In the genomic region with DNA sequence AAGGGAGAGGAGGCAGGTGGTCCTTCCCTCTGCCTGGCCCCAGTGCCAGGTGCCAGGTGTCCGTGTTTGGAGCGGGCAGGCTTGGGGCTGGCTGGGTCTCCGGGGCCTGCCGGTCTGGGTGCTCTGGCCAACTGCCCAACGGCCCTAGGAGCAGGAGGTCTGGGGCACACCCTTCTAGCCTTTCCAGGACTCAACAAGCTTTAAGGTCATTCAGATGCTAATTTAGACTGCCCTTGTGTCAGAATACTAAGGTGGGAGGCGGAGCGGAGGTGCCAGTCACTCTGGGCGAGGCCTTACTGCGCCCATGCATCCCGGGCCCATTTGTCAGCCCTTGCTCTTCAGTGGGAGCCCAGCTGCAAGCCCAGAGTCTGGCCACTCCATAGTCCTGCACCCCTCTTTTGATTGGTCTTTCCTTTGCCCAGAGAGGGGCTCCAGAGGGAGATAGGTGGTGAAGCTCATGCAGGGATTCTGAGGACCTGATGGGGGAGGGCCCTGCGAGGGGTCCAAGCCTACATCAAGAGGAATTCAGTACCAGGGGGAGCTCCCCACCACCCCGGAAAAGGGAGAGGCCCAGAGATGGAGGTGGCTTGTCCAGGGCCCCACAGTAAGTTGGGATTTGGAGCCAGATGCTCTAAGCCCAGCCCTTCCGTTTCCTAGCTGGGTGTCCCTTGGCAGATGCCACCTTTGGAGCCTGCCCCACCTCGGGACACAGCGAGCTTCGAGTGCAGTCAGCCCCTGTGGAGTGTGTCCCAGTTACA, we compare ENCODE assay signal across 13 cellular contexts. TPM values are rescaled to one million over a fixed set of nuclear protein-coding genes. Genes with fewer than 3 reads are reported as not detected.
A peak's percentile ranks its signal among the peaks of the same experiment; 100 is the strongest.
DNase-seq lines count a peak whose midpoint lies in the region; ATAC-seq and TF ChIP-seq lines count a peak whose summit lies in the region.
"Had no signal": no experiment of that assay in that cellular context is flagged by ENCODE, and none has a peak within 500 bp of the region (broad histone marks: within the 10 kb centered on the region; RNA-seq: fewer than 3 reads in every experiment).

No MANE protein-coding gene starts in this region.

- POLR2A ChIA-PET in activated CD4-positive, alpha-beta T cell treated with anti-CD3 and anti-CD28 coated beads for 36 hours (lab: Charles Lee) = no interaction called here
- POLR2A ChIA-PET in WTC11 (lab: Charles Lee) = interaction anchor here (0.5 to 1.7 kb wide), 4 partner anchors 17 to 60 kb away, joined by 3 to 4 read pairs (median 4); no protein-coding TSS in a partner anchor

- H3K27me3 Mint-ChIP-seq in activated CD4-positive, alpha-beta T cell treated with anti-CD3 and anti-CD28 coated beads for 36 hours = no peaks in the 10 kb centered on the region
- H3K27me3 Mint-ChIP-seq in WTC11 (ENCODE audit: low read depth) = peaks cover 26% of the 10 kb centered on the region
- H3K27me3 Mint-ChIP-seq in stimulated activated memory B cell treated with anti-CD40 and anti-IgM and Interleukin-4, amounts not matched to agents 10 μg/mL and 1 μg/mL and 100 μg/mL, for 72 hours = no peaks in the 10 kb centered on the region
- peaks cover 9% of the 10 kb centered on the region for H3K27me3 Mint-ChIP-seq in mesothelial cell of epicardium (ENCODE audit: low read depth)
- H3K27me3 Mint-ChIP-seq: activated CD4-positive, alpha-beta T cell treated with anti-CD3 and anti-CD28 coated beads, Interleukin-2, amount 10 ng/mL, durations not matched to agents 7 days and 5 days; naive B cell had no signal

- peaks cover 26% of the 10 kb centered on the region for H3K4me1 Mint-ChIP-seq in activated CD4-positive, alpha-beta T cell treated with anti-CD3 and anti-CD28 coated beads for 36 hours
- peaks cover 32% of the 10 kb centered on the region for H3K4me1 Mint-ChIP-seq in WTC11
- H3K4me1 Mint-ChIP-seq in stimulated activated memory B cell treated with anti-CD40 and anti-IgM and Interleukin-4, amounts not matched to agents 10 μg/mL and 1 μg/mL and 100 μg/mL, for 72 hours = peaks cover 84% of the 10 kb centered on the region
- H3K4me1 Mint-ChIP-seq in mesothelial cell of epicardium = peaks cover 13% of the 10 kb centered on the region

- no peaks in the 10 kb centered on the region for H3K9me3 ChIP-seq in iPS-18c (ENCODE audit: control insufficient read depth, insufficient read depth, low read length)

- peak overlapping the region; percentile 34 for H3K4me3 ChIP-seq in iPS-18c (ENCODE audit: insufficient read depth, low read depth, low read length)

- DNase-seq in activated CD4-positive, alpha-beta T cell treated with anti-CD3 and anti-CD28 coated beads for 36 hours = peak; percentile 5
- no peak for DNase-seq in activated CD4-positive, alpha-beta T cell treated with anti-CD3 and anti-CD28 coated beads for 1 hour
- peak; percentile 51 for DNase-seq in WTC11 (ENCODE audit: low spot score)
- DNase-seq in mesothelial cell of epicardium (ENCODE audit: low spot score in 2 of 2, unreplicated experiment in 2 of 2) = no peak
- DNase-seq: activated CD4-positive, alpha-beta T cell treated with anti-CD3 and anti-CD28 coated beads, Interleukin-2, amount 10 ng/mL, durations not matched to agents 7 days and 5 days; EL; hippocampal formation; naive B cell had no signal

- H3K4me3 Mint-ChIP-seq in activated CD4-positive, alpha-beta T cell treated with anti-CD3 and anti-CD28 coated beads for 36 hours = no peak overlapping the region
- peak overlapping the region; percentile 56 for H3K4me3 Mint-ChIP-seq in WTC11
- no peak overlapping the region for H3K4me3 Mint-ChIP-seq in stimulated activated memory B cell treated with anti-CD40 and anti-IgM and Interleukin-4, amounts not matched to agents 10 μg/mL and 1 μg/mL and 100 μg/mL, for 72 hours
- H3K4me3 Mint-ChIP-seq in mesothelial cell of epicardium = no peak overlapping the region
- H3K4me3 Mint-ChIP-seq: activated CD4-positive, alpha-beta T cell treated with anti-CD3 and anti-CD28 coated beads, Interleukin-2, amount 10 ng/mL, durations not matched to agents 7 days and 5 days had no signal

- H3K27ac Mint-ChIP-seq in activated CD4-positive, alpha-beta T cell treated with anti-CD3 and anti-CD28 coated beads for 36 hours = no peak overlapping the region
- H3K27ac Mint-ChIP-seq in WTC11 (no peak overlapping the region), mesothelial cell of epicardium (no peak overlapping the region)
- peak overlapping the region; percentile 71 for H3K27ac Mint-ChIP-seq in stimulated activated memory B cell treated with anti-CD40 and anti-IgM and Interleukin-4, amounts not matched to agents 10 μg/mL and 1 μg/mL and 100 μg/mL, for 72 hours
- H3K27ac Mint-ChIP-seq: activated CD4-positive, alpha-beta T cell treated with anti-CD3 and anti-CD28 coated beads, Interleukin-2, amount 10 ng/mL, durations not matched to agents 7 days and 5 days had no signal

- intact Hi-C loops in activated CD4-positive, alpha-beta T cell treated with anti-CD3 and anti-CD28 coated beads for 36 hours (cut with DNase I, micrococcal nuclease) = no loop called here

- TF ChIP-seq CTCF in WTC11 (IDR thresholded peaks at IDR 0.05) (no peak), mesothelial cell of epicardium (IDR thresholded peaks at IDR 0.05; ENCODE audit: unreplicated experiment) (no peak)

- CTCF ChIA-PET in activated CD4-positive, alpha-beta T cell treated with anti-CD3 and anti-CD28 coated beads for 36 hours (lab: Charles Lee) = no interaction called here
- CTCF ChIA-PET in WTC11 (lab: Charles Lee) = interaction anchor here (0.5 to 2.6 kb wide), 14 partner anchors 8 to 285 kb away, joined by 3 to 15 read pairs (median 5); a partner anchor contains a TSS

- H3K9me3 Mint-ChIP-seq in activated CD4-positive, alpha-beta T cell treated with anti-CD3 and anti-CD28 coated beads for 36 hours (ENCODE audit: low read depth) = no peaks in the 10 kb centered on the region
- H3K9me3 Mint-ChIP-seq in WTC11 = no peaks in the 10 kb centered on the region
- H3K9me3 Mint-ChIP-seq in stimulated activated memory B cell treated with anti-CD40 and anti-IgM and Interleukin-4, amounts not matched to agents 10 μg/mL and 1 μg/mL and 100 μg/mL, for 72 hours = peaks cover 3% of the 10 kb centered on the region
- no peaks in the 10 kb centered on the region for H3K9me3 Mint-ChIP-seq in mesothelial cell of epicardium
- H3K9me3 Mint-ChIP-seq: activated CD4-positive, alpha-beta T cell treated with anti-CD3 and anti-CD28 coated beads, Interleukin-2, amount 10 ng/mL, durations not matched to agents 7 days and 5 days; activated naive CD4-positive, alpha-beta T cell treated with anti-CD3 and anti-CD28 coated beads, Interleukin-2, amount 50 U/mL, for 72 hours had no signal

- peaks cover 11% of the 10 kb centered on the region for H3K36me3 Mint-ChIP-seq in activated CD4-positive, alpha-beta T cell treated with anti-CD3 and anti-CD28 coated beads for 36 hours (ENCODE audit: low read depth)
- H3K36me3 Mint-ChIP-seq in WTC11 (peaks cover 11% of the 10 kb centered on the region), mesothelial cell of epicardium (peaks cover 2% of the 10 kb centered on the region)
- H3K36me3 Mint-ChIP-seq in stimulated activated memory B cell treated with anti-CD40 and anti-IgM and Interleukin-4, amounts not matched to agents 10 μg/mL and 1 μg/mL and 100 μg/mL, for 72 hours = peaks cover 34% of the 10 kb centered on the region

- no peak for ATAC-seq in activated CD4-positive, alpha-beta T cell treated with anti-CD3 and anti-CD28 coated beads for 36 hours
- ATAC-seq in WTC11 (peak; percentile 78), HG03175 (IDR thresholded peaks at IDR 0.05; ENCODE audit: unreplicated experiment) (no peak), GM19395 (IDR thresholded peaks at IDR 0.05; ENCODE audit: unreplicated experiment) (no peak)
- ATAC-seq in stimulated activated memory B cell treated with anti-CD40 and anti-IgM and Interleukin-4, amounts not matched to agents 10 μg/mL and 1 μg/mL and 100 μg/mL, for 72 hours = no peak
- ATAC-seq: activated naive CD4-positive, alpha-beta T cell treated with anti-CD3 and anti-CD28 coated beads, Interleukin-2, amount 50 U/mL, for 72 hours had no signal

TF ChIP-seq in WTC11, 78 proteins besides CTCF, POLR2A, EP300 and RAD21 (continues in another document):
- TF ChIP-seq, protein P1, sequence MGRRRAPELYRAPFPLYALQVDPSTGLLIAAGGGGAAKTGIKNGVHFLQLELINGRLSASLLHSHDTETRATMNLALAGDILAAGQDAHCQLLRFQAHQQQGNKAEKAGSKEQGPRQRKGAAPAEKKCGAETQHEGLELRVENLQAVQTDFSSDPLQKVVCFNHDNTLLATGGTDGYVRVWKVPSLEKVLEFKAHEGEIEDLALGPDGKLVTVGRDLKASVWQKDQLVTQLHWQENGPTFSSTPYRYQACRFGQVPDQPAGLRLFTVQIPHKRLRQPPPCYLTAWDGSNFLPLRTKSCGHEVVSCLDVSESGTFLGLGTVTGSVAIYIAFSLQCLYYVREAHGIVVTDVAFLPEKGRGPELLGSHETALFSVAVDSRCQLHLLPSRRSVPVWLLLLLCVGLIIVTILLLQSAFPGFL (CRISPR knock-in tag; IDR thresholded peaks at IDR 0.05; ENCODE audit: borderline replicate concordance) = no peak
- TF ChIP-seq MYBL2 (CRISPR knock-in tag; IDR thresholded peaks at IDR 0.05) = peak; percentile 34; the same call in 1 of the 2 replicates
- TF ChIP-seq MXD4 (CRISPR knock-in tag; IDR thresholded peaks at IDR 0.05; ENCODE audit: borderline replicate concordance) = no peak
- TF ChIP-seq, protein P2, sequence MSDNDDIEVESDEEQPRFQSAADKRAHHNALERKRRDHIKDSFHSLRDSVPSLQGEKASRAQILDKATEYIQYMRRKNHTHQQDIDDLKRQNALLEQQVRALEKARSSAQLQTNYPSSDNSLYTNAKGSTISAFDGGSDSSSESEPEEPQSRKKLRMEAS (CRISPR knock-in tag; IDR thresholded peaks at IDR 0.05) = 0 out of 2 replicates have a peak, but pooled peaks have one; percentile 27
- 0 out of 2 replicates have a peak, but pooled peaks have one; percentile 40 for TF ChIP-seq TEAD1 (CRISPR knock-in tag; IDR thresholded peaks at IDR 0.05)

RNA-seq across cellular contexts. Expression of a gene that starts 1.3 kb away (rescaled TPM):
- total RNA-seq in activated CD4-positive, alpha-beta T cell treated with anti-CD3 and anti-CD28 coated beads for 36 hours = not detected
- total RNA-seq in WTC11 (2021) (2.4 to 5.6 TPM (median 3.9 TPM) in 3 replicates), mesothelial cell of epicardium (0.99 to 1.7 TPM (median 1.2 TPM) in 3 replicates)

RNA-seq across cellular contexts. Expression of a gene that starts 18.3 kb away (rescaled TPM):
- total RNA-seq in activated CD4-positive, alpha-beta T cell treated with anti-CD3 and anti-CD28 coated beads for 36 hours = 10 to 100 TPM; 27.0 to 29.9 TPM
- 20.9 to 25.3 TPM (median 24.7 TPM) in 3 replicates for total RNA-seq in WTC11 (2021)
- 27.1 to 29.8 TPM (median 29.0 TPM) in 3 replicates for total RNA-seq in mesothelial cell of epicardium

RNA-seq across cellular contexts. Expression of a gene that starts 19.6 kb away (rescaled TPM):
- total RNA-seq in activated CD4-positive, alpha-beta T cell treated with anti-CD3 and anti-CD28 coated beads for 36 hours = 100 to 1,000 TPM; 106 to 117 TPM
- total RNA-seq in WTC11 (2021) (34.3 to 36.8 TPM (median 36.1 TPM) in 3 replicates), mesothelial cell of epicardium (62.6 to 70.9 TPM (median 64.5 TPM) in 3 replicates)

RNA-seq across cellular contexts. Expression of a gene that starts 40.1 kb away (rescaled TPM):
- 10 to 100 TPM; 18.2 to 18.3 TPM for total RNA-seq in activated CD4-positive, alpha-beta T cell treated with anti-CD3 and anti-CD28 coated beads for 36 hours
- total RNA-seq in WTC11 (2021) (50.8 to 55.5 TPM (median 52.4 TPM) in 3 replicates), mesothelial cell of epicardium (94.3 to 96.8 TPM (median 95.2 TPM) in 3 replicates)

RNA-seq across cellular contexts. Expression of a gene that starts 59.3 kb away (rescaled TPM):
- total RNA-seq in activated CD4-positive, alpha-beta T cell treated with anti-CD3 and anti-CD28 coated beads for 36 hours = 100 to 1,000 TPM; 250 to 347 TPM
- 140 to 154 TPM (median 146 TPM) in 3 replicates for total RNA-seq in WTC11 (2021)
- total RNA-seq in mesothelial cell of epicardium = 117 to 126 TPM (median 125 TPM) in 3 replicates

Comparison
In these comparisons a context has a peak if more than half of its experiments do, and no peak if none do; other contexts are left out.
1. DNase-seq: peak in activated CD4-positive, alpha-beta T cell treated with anti-CD3 and anti-CD28 coated beads for 36 hours (single experiment) and WTC11 (single experiment); none in activated CD4-positive, alpha-beta T cell treated with anti-CD3 and anti-CD28 coated beads for 1 hour (single experiment) and mesothelial cell of epicardium (0 of 2).